In the genomic region with DNA sequence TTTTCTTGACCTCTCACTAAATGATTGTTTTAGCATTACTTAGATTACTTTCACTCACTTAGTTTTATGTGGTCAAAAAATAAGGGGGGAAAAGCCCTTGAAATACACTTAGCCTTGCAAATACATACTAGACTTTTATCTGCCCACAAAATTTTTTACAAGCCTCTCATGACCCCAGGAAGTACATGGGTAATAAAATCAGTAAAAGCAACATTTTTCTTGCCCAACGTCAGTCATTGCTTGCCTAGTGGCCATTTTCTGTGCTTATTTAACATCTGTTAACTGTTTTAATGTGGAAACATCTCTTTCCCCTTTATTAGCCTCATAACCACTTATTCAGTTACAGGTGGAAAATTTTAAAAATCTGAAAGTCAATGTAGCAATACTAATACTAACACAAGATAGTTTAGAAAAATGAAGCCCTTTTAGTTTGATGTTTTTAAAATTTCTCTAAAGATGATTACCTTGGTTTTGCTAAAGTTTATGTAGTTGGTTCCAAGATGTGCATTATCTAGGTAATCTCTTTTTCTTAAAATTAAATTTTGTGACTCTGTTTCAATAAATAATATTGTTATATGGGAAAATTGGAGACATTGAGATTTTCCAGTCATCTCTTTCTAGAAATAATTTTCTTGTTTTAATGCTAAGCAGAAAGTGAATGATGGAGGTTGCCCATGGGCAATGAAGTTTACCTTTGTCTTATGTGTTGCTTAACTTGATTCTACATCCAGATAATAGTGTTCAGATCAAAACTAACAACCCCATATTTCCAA, we compare ENCODE assay signal across 1 cellular context.
TF ChIP-seq lines count a peak whose summit lies in the region.

No MANE protein-coding gene starts in this region.

TF ChIP-seq in IMR-90, 13 proteins besides CTCF, POLR2A, EP300 and RAD21:
- no peak for TF ChIP-seq MAZ (IDR thresholded peaks at IDR 0.05; ENCODE audit: borderline replicate concordance, low read depth, low read length)
- TF ChIP-seq MXI1 (IDR thresholded peaks at IDR 0.05; ENCODE audit: borderline replicate concordance, low read depth, low read length), result no peak
- no peak for TF ChIP-seq SMC3 (IDR thresholded peaks at IDR 0.05; ENCODE audit: low read depth, low read length)
- no peak for TF ChIP-seq MAFK (IDR thresholded peaks at IDR 0.05; ENCODE audit: low read depth, low read length)
- no peak for TF ChIP-seq RFX5 (IDR thresholded peaks at IDR 0.05; ENCODE audit: low read depth, low read length)
- no peak for TF ChIP-seq BHLHE40 (IDR thresholded peaks at IDR 0.05; ENCODE audit: low read depth, low read length)
- no peak for TF ChIP-seq CEBPB (IDR thresholded peaks at IDR 0.05; ENCODE audit: low read depth, low read length)
- TF ChIP-seq RCOR1 (IDR thresholded peaks at IDR 0.05; ENCODE audit: insufficient replicate concordance, low read length), result no peak
- TF ChIP-seq CHD1 (IDR thresholded peaks at IDR 0.05; ENCODE audit: low read depth, low read length), result no peak
- TF ChIP-seq ELK1 (IDR thresholded peaks at IDR 0.05; ENCODE audit: borderline replicate concordance, low read depth, low read length), result no peak
- no peak for TF ChIP-seq NFE2L2 (IDR thresholded peaks at IDR 0.05; ENCODE audit: low read depth, low read length)
- TF ChIP-seq, protein P1, sequence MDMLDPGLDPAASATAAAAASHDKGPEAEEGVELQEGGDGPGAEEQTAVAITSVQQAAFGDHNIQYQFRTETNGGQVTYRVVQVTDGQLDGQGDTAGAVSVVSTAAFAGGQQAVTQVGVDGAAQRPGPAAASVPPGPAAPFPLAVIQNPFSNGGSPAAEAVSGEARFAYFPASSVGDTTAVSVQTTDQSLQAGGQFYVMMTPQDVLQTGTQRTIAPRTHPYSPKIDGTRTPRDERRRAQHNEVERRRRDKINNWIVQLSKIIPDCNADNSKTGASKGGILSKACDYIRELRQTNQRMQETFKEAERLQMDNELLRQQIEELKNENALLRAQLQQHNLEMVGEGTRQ (IDR thresholded peaks at IDR 0.05; ENCODE audit: low read depth, low read length), result no peak
- TF ChIP-seq FOS (IDR thresholded peaks at IDR 0.05; ENCODE audit: low read depth, low read length), result no peak
